In the genomic region with DNA sequence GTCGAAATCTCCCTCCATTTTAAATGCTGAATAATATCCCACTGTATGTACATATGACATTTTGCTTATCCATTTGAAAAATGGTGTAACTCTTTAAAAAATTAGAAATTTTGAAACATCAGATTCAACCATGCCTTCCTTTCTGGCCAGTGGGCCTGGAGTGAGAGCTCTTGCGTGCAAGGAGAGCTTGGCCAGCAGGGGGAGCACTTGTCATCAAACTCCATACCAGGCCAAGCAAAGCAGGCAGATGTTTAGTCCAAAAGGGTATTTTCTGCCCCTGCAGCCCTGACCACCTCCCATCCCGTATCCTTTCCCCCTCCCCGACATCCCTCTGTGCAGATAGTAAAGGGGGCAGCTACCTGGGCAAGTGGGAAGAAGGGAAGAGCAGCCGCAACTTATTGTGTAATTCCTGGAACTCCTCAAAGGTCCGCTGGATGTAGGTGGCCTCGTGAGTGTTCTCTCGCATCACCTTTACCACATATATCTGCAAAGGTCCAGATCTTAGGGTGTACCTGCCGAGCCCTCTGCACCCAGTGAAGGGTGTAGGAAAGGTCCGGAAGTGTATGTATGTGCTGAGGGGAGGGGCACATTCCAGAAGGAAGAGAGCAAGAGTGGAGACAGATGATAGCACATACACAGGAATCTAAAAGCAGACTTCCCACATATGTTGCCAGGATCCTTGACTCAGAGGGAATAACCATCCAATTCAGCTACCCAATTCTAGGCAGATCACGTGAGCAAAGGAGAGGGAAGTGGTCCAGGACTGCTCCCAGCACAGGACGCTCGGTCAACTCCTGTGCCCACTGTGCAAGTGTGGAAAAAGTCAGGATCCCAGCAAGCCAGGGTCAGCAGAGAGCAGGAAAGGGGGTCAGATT, we compare ENCODE assay signal across 8 cellular contexts. TPM values are rescaled to one million over a fixed set of nuclear protein-coding genes. Genes with fewer than 3 reads are reported as not detected.
A peak's percentile ranks its signal among the peaks of the same experiment; 100 is the strongest.
DNase-seq lines count a peak whose midpoint lies in the region; ATAC-seq and TF ChIP-seq lines count a peak whose summit lies in the region.

No MANE protein-coding gene starts in this region.

- TF ChIP-seq POLR2A in adrenal gland (IDR thresholded peaks at IDR 0.05): no peak

- H3K27ac ChIP-seq in adrenal gland (peak overlapping the region in 1 of 5 donors; percentile 40), heart right ventricle (peak overlapping the region in 3 of 10 donors; percentile 11 to 42 (median 12))

- no peaks in the 10 kb centered on the region for H3K9me3 ChIP-seq in adrenal gland (replicated peaks in 1 of 3)
- H3K9me3 ChIP-seq in heart right ventricle: no peaks in the 10 kb centered on the region

- H3K36me3 ChIP-seq in adrenal gland (replicated peaks in 1 of 2) (peaks cover 0 to 29% of the 10 kb centered on the region in 2 donors), heart right ventricle (peaks cover 0 to 100% (median 88%) of the 10 kb centered on the region in 9 donors)

- peak; percentile 57 to 85 (median 76) for ATAC-seq in heart right ventricle
- no peak for ATAC-seq in HG02610 (IDR thresholded peaks at IDR 0.05; ENCODE audit: unreplicated experiment)
- no peak for ATAC-seq in HG03280 (IDR thresholded peaks at IDR 0.05; ENCODE audit: unreplicated experiment)

- intact Hi-C loops in adrenal gland (cut with DNase I) (no loop called here), heart right ventricle (cut with DNase I) (loop anchor here in 8 of 10 donors (1.0 to 5.0 kb wide), 4 partner anchors 66 to 72 kb away; no protein-coding TSS in a partner anchor)

- H3K4me1 ChIP-seq in adrenal gland (replicated peaks in 1 of 2) (peaks cover 0 to 19% of the 10 kb centered on the region in 2 donors), heart right ventricle (peaks cover 0 to 37% (median 10%) of the 10 kb centered on the region in 9 donors)

- DNase-seq in GM04504 (ENCODE audit: low read depth): peak; percentile 56
- peak; percentile 59 for DNase-seq in NCI-H1048 (lab: John Stamatoyannopoulos, UW)
- peak; percentile 40 to 77 (median 69) for DNase-seq in T-helper 2 cell
- peak; percentile 78 to 94 (median 89) for DNase-seq in adrenal gland
- DNase-seq in heart right ventricle: peak; percentile 80
- peak; percentile 69 for DNase-seq in renal cortical epithelial cell (ENCODE audit: low read depth)

- WGBS in adrenal gland, 4 donors: 55 to 67% (median 61%) methylated on average over 11 to 13 of the region's 13 CpGs
- 53 to 54% methylated on average over 13 of the region's 13 CpGs for WGBS in heart right ventricle, 2 donors

- H3K27me3 ChIP-seq in adrenal gland (no peaks in the 10 kb centered on the region), heart right ventricle (no peaks in the 10 kb centered on the region)

- H3K4me3 ChIP-seq in adrenal gland: no peak overlapping the region
- H3K4me3 ChIP-seq in heart right ventricle: no peak overlapping the region

- TF ChIP-seq CTCF in adrenal gland (IDR thresholded peaks at IDR 0.05) (peak; percentile 80 to 97 (median 86)), heart right ventricle (IDR thresholded peaks at IDR 0.05) (peak; percentile 79 to 98 (median 94))

RNA-seq across cellular contexts. Expression of a gene that starts 19.9 kb away (rescaled TPM):
- 10 to 100 TPM; 31.8 to 58.9 (median 45.4) TPM for total RNA-seq in adrenal gland
- polyA plus RNA-seq in adrenal gland: 10 to 100 TPM in 1 of 3 donors, 1 to 10 TPM in 2; 6.8 to 29.9 (median 8.6) TPM
- 10 to 100 TPM; 18.1 to 47.3 (median 22.5) TPM for total RNA-seq in heart right ventricle
- polyA plus RNA-seq in heart right ventricle: 10 to 100 TPM in 1 of 2 donors, 1 to 10 TPM in 1; 8.4 to 13.0 TPM
- 34.9 and 46.9 TPM in 2 replicates for total RNA-seq in renal cortical epithelial cell

Comparison
In these comparisons a context has a peak if more than half of its experiments do, and no peak if none do; other contexts are left out.
1. ATAC-seq: peak in heart right ventricle (8 of 8); none in HG02610 (single experiment) and HG03280 (single experiment).
2. intact Hi-C loops: an anchor here in heart right ventricle (1.0 to 5.0 kb wide); none called in adrenal gland.
3. Peak in every context shown above with its lines, with median percentiles within 50 percentile points of each other: DNase-seq.